In genomic region chr19:15247107-15248014, GRCh38 we compare ENCODE assay signal across 12 cellular contexts. TPM values are rescaled to one million over a fixed set of nuclear protein-coding genes. Genes with fewer than 3 reads are reported as not detected.
DNase-seq lines count a peak whose midpoint lies in the region; ATAC-seq and TF ChIP-seq lines count a peak whose summit lies in the region.
"Had no signal": no experiment of that assay in that cellular context is flagged by ENCODE, and none has a peak within 500 bp of the region (broad histone marks: within the 10 kb centered on the region; RNA-seq: fewer than 3 reads in every experiment).

No MANE protein-coding gene starts in this region.

- TF ChIP-seq CTCF in OCI-LY3 (IDR thresholded peaks at IDR 0.05; ENCODE audit: low read depth, low read length) (no peak), suprapubic skin (IDR thresholded peaks at IDR 0.05) (no peak)

- WGBS in suprapubic skin, result 76% methylated on average over 14 of the region's 20 CpGs

- H3K9ac ChIP-seq in OCI-LY3 (ENCODE audit: low read length) (peak overlapping the region; percentile 2; the same call in 1 of the 2 replicates), mucosa of stomach (ENCODE audit: low read length) (peak overlapping the region; percentile 41)

- TF ChIP-seq EP300 in suprapubic skin (IDR thresholded peaks at IDR 0.05), result no peak

- H2AFZ ChIP-seq in OCI-LY3 (ENCODE audit: low read depth, low read length), result no peak overlapping the region

- no peaks in the 10 kb centered on the region for H3K9me3 ChIP-seq in OCI-LY3 (ENCODE audit: insufficient read depth, low read length)
- H3K9me3 ChIP-seq in mucosa of stomach (ENCODE audit: control insufficient read depth, low read length), result no peaks in the 10 kb centered on the region
- no peaks in the 10 kb centered on the region for H3K9me3 ChIP-seq in suprapubic skin

- ATAC-seq in HG03432 (IDR thresholded peaks at IDR 0.05; ENCODE audit: unreplicated experiment), result no peak

- H3K4me1 ChIP-seq in OCI-LY3 (ENCODE audit: low read length) (peaks cover 26% of the 10 kb centered on the region), mucosa of stomach (ENCODE audit: control insufficient read depth, insufficient read depth, low read length) (peaks cover 41% of the 10 kb centered on the region), suprapubic skin (peaks cover 60% of the 10 kb centered on the region)

- DNase-seq in suprapubic skin (ENCODE audit: low spot score in 2 of 2) (no peak), T-helper 1 cell (no peak), HT-29 (ENCODE audit: low spot score) (no peak), GDM1 (lab: John Stamatoyannopoulos, UW) (no peak)
- DNase-seq: activated naive CD8-positive, alpha-beta T cell treated with anti-CD3 and anti-CD28 coated beads, Interleukin-2, amount 10 ng/mL, durations not matched to agents 7 days and 5 days; CD4-positive, alpha-beta T cell; NCI-H2029 treated with DMSO at 0.1 percent for 48 hours; T-helper 2 cell had no signal

- H3K27me3 ChIP-seq in OCI-LY3 (ENCODE audit: low read depth, low read length) (no peaks in the 10 kb centered on the region), mucosa of stomach (ENCODE audit: control insufficient read depth, insufficient read depth, low read length) (no peaks in the 10 kb centered on the region), suprapubic skin (no peaks in the 10 kb centered on the region)

- no peak overlapping the region for H3K4me3 ChIP-seq in OCI-LY3 (ENCODE audit: low read length)
- H3K4me3 ChIP-seq in mucosa of stomach (ENCODE audit: low read length), result no peak overlapping the region
- no peak overlapping the region for H3K4me3 ChIP-seq in suprapubic skin

- peaks cover 59% of the 10 kb centered on the region for H3K36me3 ChIP-seq in OCI-LY3 (replicated peaks; ENCODE audit: low read depth, low read length)
- H3K36me3 ChIP-seq in mucosa of stomach (ENCODE audit: control insufficient read depth, insufficient read depth, low read length), result peaks cover 11% of the 10 kb centered on the region
- peaks cover 68% of the 10 kb centered on the region for H3K36me3 ChIP-seq in suprapubic skin

- peaks cover 29% of the 10 kb centered on the region for H4K20me1 ChIP-seq in OCI-LY3 (ENCODE audit: insufficient read depth, low read length)

- H3K4me2 ChIP-seq in OCI-LY3 (ENCODE audit: low read length), result no peak overlapping the region

- H3K27ac ChIP-seq in OCI-LY3 (ENCODE audit: low read length) (peak overlapping the region; percentile 75), cingulate gyrus (ENCODE audit: low read depth, low read length) (peak overlapping the region; percentile 85), suprapubic skin (peak overlapping the region; percentile 86)

- peaks cover 43% of the 10 kb centered on the region for H3K79me2 ChIP-seq in OCI-LY3 (ENCODE audit: low read length)

- TF ChIP-seq POLR2A in suprapubic skin (IDR thresholded peaks at IDR 0.05), result no peak

RNA-seq across cellular contexts. Expression of gene EPHX3, which starts 15.1 kb away (rescaled TPM):
- total RNA-seq in suprapubic skin, result 10 to 100 TPM in 3 of 4 donors, 1 to 10 TPM in 1; 8.0 to 81.6 (median 47.5) TPM
- total RNA-seq in HT-29 (2014; rRNA removed; shearing (Covaris generic)), result 0.26 TPM in 1 of 2 replicates, not detected in the other
- total RNA-seq: activated naive CD8-positive, alpha-beta T cell treated with anti-CD3 and anti-CD28 coated beads, Interleukin-2, amount 10 ng/mL, durations not matched to agents 7 days and 5 days; CD4-positive, alpha-beta T cell had no signal

RNA-seq across cellular contexts. Expression of gene NOTCH3, which starts 46.6 kb away (rescaled TPM):
- 100 to 1,000 TPM; 205 to 253 (median 245) TPM for total RNA-seq in suprapubic skin
- total RNA-seq in HT-29 (2014; rRNA removed; shearing (Covaris generic)), result 0.46 and 0.63 TPM in 2 replicates
- total RNA-seq: CD4-positive, alpha-beta T cell had no signal

Comparison
In these comparisons a context has a peak if more than half of its experiments do, and no peak if none do; other contexts are left out.
1. RNA of gene NOTCH3, which starts 46.6 kb away (total RNA-seq): 205 to 253 TPM in suprapubic skin; 0.46 to 0.63 TPM in HT-29; every median in the first group is over 100 times any median in the second.
2. Peak in every context shown above with its lines, with median percentiles within 50 percentile points of each other: H3K27ac ChIP-seq.